24 cellular contexts compared by ENCODE assay signal in the genomic region with DNA sequence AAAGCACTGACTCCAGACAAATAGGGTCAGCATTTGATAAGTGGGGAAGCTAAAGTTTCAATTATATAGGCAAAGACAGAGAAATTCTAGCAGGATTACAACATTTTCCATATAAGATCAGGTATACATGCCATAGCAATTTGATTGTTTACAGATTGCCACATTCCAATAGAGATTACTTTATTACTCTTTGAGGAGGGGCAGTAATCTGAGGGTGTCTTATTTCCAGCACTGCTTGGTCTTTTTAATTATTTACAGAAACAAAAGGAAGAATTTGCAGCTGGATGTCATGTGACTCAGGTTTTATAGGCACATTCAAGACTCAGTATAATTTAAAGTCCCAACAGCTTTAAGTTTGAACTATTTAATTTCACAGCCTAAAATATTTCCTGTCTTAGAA. TPM values are rescaled to one million over a fixed set of nuclear protein-coding genes. Genes with fewer than 3 reads are reported as not detected.
DNase-seq lines count a peak whose midpoint lies in the region; ATAC-seq, FAIRE-seq and TF ChIP-seq lines count a peak whose summit lies in the region.
"Had no signal": no experiment of that assay in that cellular context is flagged by ENCODE, and none has a peak within 500 bp of the region (broad histone marks: within the 10 kb centered on the region; RNA-seq: fewer than 3 reads in every experiment).

No MANE protein-coding gene starts in this region.

- in situ Hi-C loops in GM23248 (cut with MboI), result loop anchor here (25.0 kb wide), 1 partner anchor 788 kb away; no protein-coding TSS in a partner anchor
- in situ Hi-C loops in K562 (cut with MboI), result no loop called here

- no peak for TF ChIP-seq EP300 in K562 (IDR thresholded peaks at IDR 0.05; ENCODE audit: low read length)

- H3K27me3 ChIP-seq in GM23248 (replicated peaks; ENCODE audit: insufficient read depth) (no peaks in the 10 kb centered on the region; the same call in 1 of the 2 replicates), K562 (ENCODE audit: control insufficient read depth in 2 of 2, insufficient read depth in 2 of 2, low read length in 2 of 2) (no peaks in the 10 kb centered on the region), small intestine (ENCODE audit: control insufficient read depth in 2 of 2, insufficient read depth in 2 of 2, low read length in 2 of 2) (no peaks in the 10 kb centered on the region), neural progenitor cell (no peaks in the 10 kb centered on the region)
- H3K27me3 ChIP-seq: BLaER1, Peyer's patch had no signal

- no TSS peak for BruUV-seq in K562 (replicated peaks; lab: Mats Ljungman, UMichigan)

- no peaks in the 10 kb centered on the region for H3K27me3 Mint-ChIP-seq in neural progenitor cell (ENCODE audit: insufficient read depth, low read depth)
- H3K27me3 Mint-ChIP-seq: CD4-positive, CD25-positive, alpha-beta regulatory T cell had no signal

- H4K20me1 ChIP-seq in GM23248 (ENCODE audit: insufficient read depth), result no peaks in the 10 kb centered on the region
- no peaks in the 10 kb centered on the region for H4K20me1 ChIP-seq in K562 (replicated peaks; ENCODE audit: control insufficient read depth, insufficient read depth, low read length)
- H4K20me1 ChIP-seq in neural progenitor cell (ENCODE audit: low read depth), result no peaks in the 10 kb centered on the region
- H4K20me1 ChIP-seq: BLaER1 had no signal

- no peaks in the 10 kb centered on the region for H3K9me1 ChIP-seq in K562 (ENCODE audit: control insufficient read depth, insufficient read depth, low read length)

- no peaks in the 10 kb centered on the region for H3K9me2 ChIP-seq in GM23248 (ENCODE audit: insufficient read depth)

- DNase-seq in GM23248 (no peak), K562 (ENCODE audit: extremely low read depth in 1 of 4, low spot score in 3 of 4) (no peak), left colon (no peak), small intestine (peak; percentile 32), NCI-H748 treated with DMSO at 0.1 percent for 48 hours (lab: John Stamatoyannopoulos, UW) (no peak), NCI-H2227 (lab: John Stamatoyannopoulos, UW; ENCODE audit: unreplicated experiment) (no peak), neural progenitor cell (ENCODE audit: low spot score) (no peak)
- no peak for DNase-seq in effector CD4-positive, alpha-beta T cell
- DNase-seq: CD4-positive, CD25-positive, alpha-beta regulatory T cell; DMS53; H9; KBM-7; NCI-H1436 treated with DMSO at 0.1 percent for 48 hours; NCI-H187 treated with DMSO at 0.1 percent for 48 hours; NCI-H446 treated with DMSO at 0.1 percent for 48 hours; NCI-H526 treated with DMSO at 0.1 percent for 48 hours; Peyer's patch; SIG-M5 had no signal

- H3K4me1 ChIP-seq in GM23248 (ENCODE audit: insufficient read depth) (no peaks in the 10 kb centered on the region), K562 (replicated peaks in 1 of 2; ENCODE audit: control insufficient read depth in 2 of 2, insufficient read depth in 2 of 2, low read length in 2 of 2) (no peaks in the 10 kb centered on the region), small intestine (ENCODE audit: control insufficient read depth in 2 of 2, insufficient read depth in 1 of 2, low read depth in 1 of 2, low read length in 1 of 2) (no peaks in the 10 kb centered on the region), neural progenitor cell (peaks cover 4% of the 10 kb centered on the region)
- H3K4me1 ChIP-seq: BLaER1, Peyer's patch had no signal

- H3K4me3 Mint-ChIP-seq in neural progenitor cell, result no peak overlapping the region
- H3K4me3 Mint-ChIP-seq: GM23338, H9 had no signal

- H3K27ac ChIP-seq in GM23248, result no peak overlapping the region
- H3K27ac ChIP-seq in K562 (ENCODE audit: extremely low read depth, low read depth, low read length), result no peak overlapping the region
- no peak overlapping the region for H3K27ac ChIP-seq in small intestine (ENCODE audit: low read depth in 1 of 2, low read length in 1 of 2)
- no peak overlapping the region for H3K27ac ChIP-seq in neural progenitor cell
- H3K27ac ChIP-seq: BLaER1, Peyer's patch had no signal

- no peaks in the 10 kb centered on the region for H3K4me1 Mint-ChIP-seq in neural progenitor cell
- H3K4me1 Mint-ChIP-seq: CD4-positive, CD25-positive, alpha-beta regulatory T cell; GM23338 had no signal

- TF ChIP-seq CTCF in K562 (IDR thresholded peaks at IDR 0.05 in 2 of 3, conservative IDR thresholded peaks at IDR 0.05 in 1 of 3; ENCODE audit: insufficient read depth in 2 of 3, low read depth in 1 of 3, low read length in 3 of 3) (no peak), neural progenitor cell (IDR thresholded peaks at IDR 0.05) (no peak)

- H3K9me3 Mint-ChIP-seq in neural progenitor cell, result no peaks in the 10 kb centered on the region

- CTCF ChIA-PET in K562 (lab: Yijun Ruan, JAX; ENCODE audit: low intra/inter-chr PET ratio), result no interaction called here

- H2AFZ ChIP-seq in GM23248 (no peak overlapping the region), K562 (ENCODE audit: low read depth, low read length) (no peak overlapping the region), neural progenitor cell (replicated peaks) (no peak overlapping the region)
- H2AFZ ChIP-seq: GM23338 had no signal

- no peak overlapping the region for H3K4me3 ChIP-seq in GM23248
- H3K4me3 ChIP-seq in K562, result no peak overlapping the region
- no peak overlapping the region for H3K4me3 ChIP-seq in small intestine (ENCODE audit: low read depth in 1 of 2, low read length in 2 of 2)
- no peak overlapping the region for H3K4me3 ChIP-seq in neural progenitor cell
- H3K4me3 ChIP-seq: BLaER1, GM23338, Peyer's patch had no signal

- ATAC-seq in K562 (no peak), left colon (peak; percentile 97)
- ATAC-seq: GM23338, SK-N-SH treated with all-trans-retinoic acid at 6 μM for 48 hours had no signal

- H3K36me3 Mint-ChIP-seq in neural progenitor cell, result no peaks in the 10 kb centered on the region
- H3K36me3 Mint-ChIP-seq: CD4-positive, CD25-positive, alpha-beta regulatory T cell had no signal

- H3K79me2 ChIP-seq in GM23248 (ENCODE audit: insufficient read depth) (no peaks in the 10 kb centered on the region), K562 (ENCODE audit: control insufficient read depth, insufficient read depth, low read length) (no peaks in the 10 kb centered on the region), neural progenitor cell (ENCODE audit: low read depth) (no peaks in the 10 kb centered on the region)

- H3K9me3 ChIP-seq in GM23248 (ENCODE audit: low read depth), result no peaks in the 10 kb centered on the region
- H3K9me3 ChIP-seq in K562 (replicated peaks; ENCODE audit: control insufficient read depth, insufficient read depth, low read depth, low read length), result no peaks in the 10 kb centered on the region
- no peaks in the 10 kb centered on the region for H3K9me3 ChIP-seq in small intestine (ENCODE audit: control insufficient read depth, low read depth)
- H3K9me3 ChIP-seq in neural progenitor cell (ENCODE audit: low read depth), result no peaks in the 10 kb centered on the region
- H3K9me3 ChIP-seq: Peyer's patch had no signal

- TF ChIP-seq POLR2A in K562 (conservative IDR thresholded peaks at IDR 0.05), result no peak

- no peak overlapping the region for H3K9ac ChIP-seq in GM23248
- no peak overlapping the region for H3K9ac ChIP-seq in K562 (ENCODE audit: insufficient read depth in 1 of 2, low read depth in 2 of 2, low read length in 2 of 2)
- no peak overlapping the region for H3K9ac ChIP-seq in neural progenitor cell
- H3K9ac ChIP-seq: BLaER1 had no signal

- H3K4me2 ChIP-seq in GM23248 (ENCODE audit: unreplicated experiment), result peak overlapping the region; percentile 19
- no peak overlapping the region for H3K4me2 ChIP-seq in K562 (ENCODE audit: insufficient read depth, low read length)
- H3K4me2 ChIP-seq in neural progenitor cell, result no peak overlapping the region
- H3K4me2 ChIP-seq: BLaER1, GM23338 had no signal

- H3F3A ChIP-seq in GM23248 (ENCODE audit: insufficient read depth) (0 out of 2 replicates have a peak, but pooled peaks cover 5% of the 10 kb centered on the region), neural progenitor cell (ENCODE audit: low read depth) (no peaks in the 10 kb centered on the region)

- intact Hi-C loops in K562 (cut with micrococcal nuclease), result no loop called here
- intact Hi-C loops in left colon (cut with DNase I, micrococcal nuclease), result no loop called here

- FAIRE-seq in K562 (lab: Jason Lieb, UNC) (no peak), small intestine (lab: Jason Lieb, UNC) (no peak)
- FAIRE-seq: D721Med, G401.6, HTR-8/SVneo had no signal

- POLR2A ChIA-PET in K562 (lab: Yijun Ruan, JAX), result no interaction called here

- H3K36me3 ChIP-seq in GM23248 (ENCODE audit: low read depth) (no peaks in the 10 kb centered on the region), K562 (ENCODE audit: control insufficient read depth, insufficient read depth, low read length) (no peaks in the 10 kb centered on the region), small intestine (ENCODE audit: control insufficient read depth in 2 of 2, insufficient read depth in 2 of 2, low read length in 2 of 2) (no peaks in the 10 kb centered on the region), neural progenitor cell (no peaks in the 10 kb centered on the region)
- H3K36me3 ChIP-seq: BLaER1, Peyer's patch had no signal

- no peak for TF ChIP-seq RAD21 in K562 (CRISPR knock-in tag; conservative IDR thresholded peaks at IDR 0.05 in 1 of 2, IDR thresholded peaks at IDR 0.05 in 1 of 2)

- no peak overlapping the region for H3K27ac Mint-ChIP-seq in neural progenitor cell
- H3K27ac Mint-ChIP-seq: CD4-positive, CD25-positive, alpha-beta regulatory T cell; GM23338; H9 had no signal

RNA-seq across cellular contexts. Expression of a gene that starts 42.5 kb away (rescaled TPM):
- 2.6 and 3.8 TPM in 2 replicates for total RNA-seq in GM23248 (2014; rRNA removed; shearing (Covaris generic))
- 1.5 and 1.6 TPM in 2 replicates for polyA plus RNA-seq in GM23248 (2016; fragmentation: Nextera tagmentation; extraction: Ambion mirVana)
- not detected in 2 replicates for total RNA-seq in K562 (2011; cell fraction: chromatin; rRNA removed; ENCODE audit: low replicate concordance)
- total RNA-seq in K562 (2011; cell fraction: nucleolus; rRNA removed), result not detected in 2 replicates
- total RNA-seq in K562 (2011; cell fraction: nucleoplasm; rRNA removed), result not detected in 2 replicates
- total RNA-seq in K562 (2014; rRNA removed), result not detected in 2 replicates
- total RNA-seq in K562 (2014; rRNA removed; fragmentation: Illumina TruSeq; extraction: Trizol), result not detected in 2 replicates
- not detected in 2 replicates for total RNA-seq in K562 (2015; rRNA removed; fragmentation: Illumina TruSeq; extraction: Trizol)
- total RNA-seq in K562 (2021), result 0.04 TPM in 1 of 2 replicates, not detected in the other
- not detected in 2 replicates for polyA plus RNA-seq in K562 (2011; rRNA removed)
- polyA plus RNA-seq in K562 (2011; cell fraction: cytosol; rRNA removed), result not detected in 2 replicates
- not detected in 2 replicates for polyA plus RNA-seq in K562 (2011; cell fraction: nucleus; rRNA removed)
- not detected in 2 replicates for polyA plus RNA-seq in K562 (2012)
- not detected in 2 replicates for polyA plus RNA-seq in K562 (2014; fragmentation: Illumina TruSeq; extraction: Trizol)
- polyA plus RNA-seq in K562 (2014; fragmentation: Nextera tagmentation; extraction: Ambion mirVana), result not detected
- polyA plus RNA-seq in K562 (2014; rRNA removed), result not detected in 2 replicates
- not detected in 2 replicates for polyA minus RNA-seq in K562 (2011; rRNA and poly(A)+ RNA removed)
- polyA minus RNA-seq in K562 (2011; cell fraction: cytosol; rRNA and poly(A)+ RNA removed), result not detected in 2 replicates
- not detected in 2 replicates for polyA minus RNA-seq in K562 (2011; cell fraction: nucleus; rRNA and poly(A)+ RNA removed)
- total RNA-seq in left colon, result 10 to 100 TPM; 22.1 to 22.3 TPM
- polyA plus RNA-seq in small intestine, result 1 to 10 TPM; 3.8 to 6.2 (median 4.3) TPM
- 0.28 and 1.4 TPM in 2 replicates for total RNA-seq in neural progenitor cell (ENCODE audit: low replicate concordance)
- total RNA-seq: CD4-positive, CD25-positive, alpha-beta regulatory T cell had no signal
- polyA plus RNA-seq: CD4-positive, CD25-positive, alpha-beta regulatory T cell had no signal
